ENCODE assay signal across 8 cellular contexts in the genomic region with DNA sequence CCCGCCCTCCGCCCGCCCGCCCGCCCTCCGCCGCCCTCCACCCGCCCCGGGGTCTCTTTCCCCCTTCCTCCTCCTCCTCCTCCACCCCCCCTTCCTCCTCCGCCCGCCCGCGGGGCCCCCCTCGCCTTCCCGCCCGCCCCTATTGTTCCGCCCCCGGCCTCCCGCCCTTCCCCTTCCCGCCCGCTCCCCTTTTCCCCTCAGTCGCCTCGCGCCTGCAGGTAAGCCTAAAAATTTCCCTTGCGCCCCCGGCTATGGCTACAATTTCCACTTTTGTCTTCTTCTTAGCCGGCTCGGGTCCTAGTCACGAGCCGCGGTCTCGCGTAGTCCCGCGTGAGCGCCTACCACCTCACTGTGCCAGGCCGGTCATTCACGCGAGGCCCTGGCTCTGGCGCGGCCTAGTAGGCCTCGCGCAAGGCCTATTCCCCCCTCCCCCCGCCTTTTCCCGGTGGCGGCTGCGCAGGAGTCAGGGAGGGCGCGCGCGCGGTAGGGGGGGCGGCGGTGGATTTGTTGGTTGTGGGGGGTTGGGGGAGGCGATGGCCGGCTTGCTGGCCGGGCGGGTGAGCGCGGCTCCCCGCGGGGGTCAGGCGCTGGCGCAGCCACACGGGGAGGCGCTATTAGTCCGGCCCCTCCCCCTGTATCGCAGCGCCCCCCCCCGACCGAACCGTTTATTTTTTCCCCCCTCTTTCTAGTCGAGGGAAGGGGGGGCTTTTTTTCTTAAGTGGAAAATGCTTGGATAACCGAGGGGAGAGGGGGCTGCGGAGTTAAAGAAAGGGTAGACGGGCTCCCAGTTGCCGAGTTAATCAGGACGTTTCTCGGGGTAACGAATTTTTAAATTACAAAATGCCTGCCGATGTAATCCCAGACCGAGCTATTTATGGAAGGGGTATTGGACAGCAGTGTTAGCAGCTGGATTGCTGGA. TPM values are rescaled to one million over a fixed set of nuclear protein-coding genes. Genes with fewer than 3 reads are reported as not detected.
DNase-seq lines count a peak whose midpoint lies in the region; ATAC-seq and TF ChIP-seq lines count a peak whose summit lies in the region.

No MANE protein-coding gene starts in this region.

- ATAC-seq in activated T-helper 17 cell treated with anti-CD3 and anti-CD28 coated beads, Interleukin-2, amount 50 U/mL, for 72 hours (replicated peaks): peak; percentile 37
- peak; percentile 65 for ATAC-seq in naive thymus-derived CD4-positive, alpha-beta T cell
- no peak for ATAC-seq in HG03045 (IDR thresholded peaks at IDR 0.05; ENCODE audit: unreplicated experiment)

- peak; percentile 88 to 91 for DNase-seq in fibroblast of lung (ENCODE audit: low read depth in 2 of 2)
- peak; percentile 72 to 88 (median 82) for DNase-seq in naive thymus-derived CD4-positive, alpha-beta T cell
- DNase-seq in stimulated activated CD8-positive, alpha-beta memory T cell treated with anti-CD3 and anti-CD28 coated beads, Interleukin-7, amount 100 ng/mL, for 48 hours (ENCODE audit: extremely low read depth in 1 of 2, low read depth in 1 of 2): peak; percentile 42 to 52

- H3K36me3 Mint-ChIP-seq in activated T-helper 17 cell treated with anti-CD3 and anti-CD28 coated beads, Interleukin-2, amount 50 U/mL, for 72 hours (ENCODE audit: low read depth): peaks cover 74% of the 10 kb centered on the region
- peaks cover 0 to 30% (median 27%) of the 10 kb centered on the region in 5 donors for H3K36me3 Mint-ChIP-seq in naive thymus-derived CD4-positive, alpha-beta T cell

- intact Hi-C loops in naive thymus-derived CD4-positive, alpha-beta T cell (cut with micrococcal nuclease): loop anchor here (1.0 to 5.0 kb wide), 10 partner anchors 40 to 445 kb away; partner anchors contain the start of genes ATF7 (in 1 of the 2), CALCOCO1 (in 1 of the 2), CSAD (in 1 of the 2) and EIF4B (in 1 of the 2)

- H3K4me2 ChIP-seq in fibroblast of lung (ENCODE audit: extremely low read depth, insufficient read depth, low read length): peak overlapping the region; percentile 61

- CTCF ChIA-PET in naive thymus-derived CD4-positive, alpha-beta T cell (lab: Charles Lee): interaction anchor here (0.7 to 1.2 kb wide), 3 partner anchors 24 to 171 kb away, joined by 3 to 4 read pairs (median 4); partner anchors contain the start of gene TARBP2

- H3K27me3 Mint-ChIP-seq in activated T-helper 17 cell treated with anti-CD3 and anti-CD28 coated beads, Interleukin-2, amount 50 U/mL, for 72 hours: no peaks in the 10 kb centered on the region
- no peaks in the 10 kb centered on the region for H3K27me3 Mint-ChIP-seq in naive thymus-derived CD4-positive, alpha-beta T cell

- H3K27me3 ChIP-seq in HUES6 (ENCODE audit: control insufficient read depth, insufficient read depth, low read length) (no peaks in the 10 kb centered on the region), fibroblast of lung (ENCODE audit: control insufficient read depth, insufficient read depth, low read length) (no peaks in the 10 kb centered on the region)
- no peaks in the 10 kb centered on the region for H3K27me3 ChIP-seq in naive thymus-derived CD4-positive, alpha-beta T cell (ENCODE audit: control insufficient read depth in 2 of 2, insufficient read depth in 2 of 2, low read length in 2 of 2)

- H3K9me3 Mint-ChIP-seq in activated T-helper 17 cell treated with anti-CD3 and anti-CD28 coated beads, Interleukin-2, amount 50 U/mL, for 72 hours: no peaks in the 10 kb centered on the region
- peaks cover 0 to 2% (median 0%) of the 10 kb centered on the region in 11 donors for H3K9me3 Mint-ChIP-seq in naive thymus-derived CD4-positive, alpha-beta T cell

- peaks cover 28% of the 10 kb centered on the region for H3K4me1 Mint-ChIP-seq in activated T-helper 17 cell treated with anti-CD3 and anti-CD28 coated beads, Interleukin-2, amount 50 U/mL, for 72 hours
- H3K4me1 Mint-ChIP-seq in naive thymus-derived CD4-positive, alpha-beta T cell: peaks cover 23 to 42% (median 37%) of the 10 kb centered on the region in 7 donors

- H2AFZ ChIP-seq in fibroblast of lung (ENCODE audit: low read length): no peak overlapping the region

- H3K4me3 ChIP-seq in GM12875 (ENCODE audit: low read depth, low read length) (peak overlapping the region; percentile 76), HUES6 (ENCODE audit: low read depth, low read length) (peak overlapping the region; percentile 68), fibroblast of lung (replicated peaks in 1 of 4; ENCODE audit: control extremely low read depth in 1 of 4, insufficient read depth in 1 of 4, low read depth in 3 of 4, low read length in 4 of 4) (peak overlapping the region; percentile 86 to 100 (median 90))
- peak overlapping the region; percentile 69 for H3K4me3 ChIP-seq in naive thymus-derived CD4-positive, alpha-beta T cell (ENCODE audit: low read length)

- TF ChIP-seq CTCF in GM12875 (IDR thresholded peaks at IDR 0.05; ENCODE audit: borderline replicate concordance, insufficient read depth, low read depth, low read length) (peak; percentile 20; the same call in 1 of the 2 replicates), fibroblast of lung (conservative IDR thresholded peaks at IDR 0.05 in 1 of 2, IDR thresholded peaks at IDR 0.05 in 1 of 2; ENCODE audit: low read depth in 1 of 2, low read length in 2 of 2) (peak in 1 of 2 donors; percentile 17)

- H3K79me2 ChIP-seq in fibroblast of lung (ENCODE audit: control insufficient read depth, insufficient read depth, low read length): peaks cover 50% of the 10 kb centered on the region

- POLR2A ChIA-PET in naive thymus-derived CD4-positive, alpha-beta T cell (lab: Charles Lee): interaction anchor here (1.0 to 3.3 kb wide), 6 partner anchors 11 to 129 kb away, joined by 3 to 15 read pairs (median 6); partner anchors contain the start of genes PRR13 and TARBP2

- H3K4me1 ChIP-seq in HUES6 (ENCODE audit: control insufficient read depth, insufficient read depth, low read length) (peaks cover 15% of the 10 kb centered on the region), fibroblast of lung (ENCODE audit: control insufficient read depth, extremely low read depth, insufficient read depth, low read length) (peaks cover 4% of the 10 kb centered on the region)
- H3K4me1 ChIP-seq in naive thymus-derived CD4-positive, alpha-beta T cell (ENCODE audit: control insufficient read depth in 2 of 2, insufficient read depth in 2 of 2, low read length in 2 of 2): peaks cover 20 to 26% of the 10 kb centered on the region in 2 donors

- H3K27ac Mint-ChIP-seq in activated T-helper 17 cell treated with anti-CD3 and anti-CD28 coated beads, Interleukin-2, amount 50 U/mL, for 72 hours: peak overlapping the region; percentile 87
- peak overlapping the region; percentile 85 to 100 (median 99) for H3K27ac Mint-ChIP-seq in naive thymus-derived CD4-positive, alpha-beta T cell

- no peaks in the 10 kb centered on the region for H3K9me3 ChIP-seq in HUES6 (ENCODE audit: control insufficient read depth, insufficient read depth, low read depth, low read length)
- no peaks in the 10 kb centered on the region for H3K9me3 ChIP-seq in fibroblast of lung (ENCODE audit: control insufficient read depth, insufficient read depth, low read depth, low read length)
- H3K9me3 ChIP-seq in naive thymus-derived CD4-positive, alpha-beta T cell (ENCODE audit: control insufficient read depth in 2 of 3, low read length in 3 of 3): no peaks in the 10 kb centered on the region

- H4K20me1 ChIP-seq in fibroblast of lung (ENCODE audit: control insufficient read depth, extremely low read depth, insufficient read depth, low read length): peaks cover 17% of the 10 kb centered on the region

- H3K9ac ChIP-seq in HUES6 (ENCODE audit: low read length): peak overlapping the region; percentile 100
- H3K9ac ChIP-seq in fibroblast of lung (ENCODE audit: insufficient read depth, low read length): peak overlapping the region; percentile 97

- peak overlapping the region; percentile 80 for H3K4me3 Mint-ChIP-seq in activated T-helper 17 cell treated with anti-CD3 and anti-CD28 coated beads, Interleukin-2, amount 50 U/mL, for 72 hours
- peak overlapping the region; percentile 51 to 99 (median 98) for H3K4me3 Mint-ChIP-seq in naive thymus-derived CD4-positive, alpha-beta T cell

- H3K36me3 ChIP-seq in HUES6 (ENCODE audit: control insufficient read depth, insufficient read depth, low read length) (peaks cover 53% of the 10 kb centered on the region), fibroblast of lung (ENCODE audit: control insufficient read depth, insufficient read depth, low read length) (peaks cover 17% of the 10 kb centered on the region)
- H3K36me3 ChIP-seq in naive thymus-derived CD4-positive, alpha-beta T cell (ENCODE audit: control insufficient read depth in 2 of 3, insufficient read depth in 3 of 3, low read length in 3 of 3): peaks cover 21 to 42% (median 33%) of the 10 kb centered on the region in 3 experiments

- H3K27ac ChIP-seq in HUES6 (ENCODE audit: low read depth, low read length) (peak overlapping the region; percentile 100), fibroblast of lung (ENCODE audit: insufficient read depth, low read length) (peak overlapping the region; percentile 93)
- peak overlapping the region; percentile 96 for H3K27ac ChIP-seq in naive thymus-derived CD4-positive, alpha-beta T cell (ENCODE audit: low read depth, low read length)

RNA-seq across cellular contexts. Expression of gene PCBP2, which starts 0.5 kb away (rescaled TPM):
- polyA plus RNA-seq in PFSK-1 (2012; ENCODE audit: insufficient read length, low read depth): 738 TPM
- 100 to 1,000 TPM; 763 to 862 TPM for total RNA-seq in activated T-helper 17 cell treated with anti-CD3 and anti-CD28 coated beads, Interleukin-2, amount 50 U/mL, for 72 hours
- total RNA-seq in fibroblast of lung: 251 and 271 TPM in 2 replicates
- 315 and 374 TPM in 2 replicates for polyA plus RNA-seq in fibroblast of lung
- polyA plus RNA-seq in fibroblast of lung (2012): 674 and 727 TPM in 2 replicates
- polyA minus RNA-seq in fibroblast of lung (ENCODE audit: low replicate concordance): 1,406 and 1,607 TPM in 2 replicates
- total RNA-seq in naive thymus-derived CD4-positive, alpha-beta T cell: 1,000 to 10,000 TPM in 2 of 5 experiments, 100 to 1,000 TPM in 3; 737 to 1,110 (median 928) TPM
- polyA plus RNA-seq in naive thymus-derived CD4-positive, alpha-beta T cell: 100 to 1,000 TPM; 148 to 158 TPM

RNA-seq across cellular contexts. Expression of gene PRR13, which starts 10.9 kb away (rescaled TPM):
- polyA plus RNA-seq in PFSK-1 (2012; ENCODE audit: insufficient read length, low read depth): 224 TPM
- total RNA-seq in activated T-helper 17 cell treated with anti-CD3 and anti-CD28 coated beads, Interleukin-2, amount 50 U/mL, for 72 hours: 100 to 1,000 TPM; 193 to 216 TPM
- 30.3 and 48.1 TPM in 2 replicates for total RNA-seq in fibroblast of lung
- 114 and 157 TPM in 2 replicates for polyA plus RNA-seq in fibroblast of lung
- polyA plus RNA-seq in fibroblast of lung (2012): 231 and 250 TPM in 2 replicates
- 139 and 250 TPM in 2 replicates for polyA minus RNA-seq in fibroblast of lung (ENCODE audit: low replicate concordance)
- total RNA-seq in naive thymus-derived CD4-positive, alpha-beta T cell: 100 to 1,000 TPM; 147 to 215 (median 201) TPM
- 100 to 1,000 TPM; 493 to 529 TPM for polyA plus RNA-seq in naive thymus-derived CD4-positive, alpha-beta T cell

RNA-seq across cellular contexts. Expression of gene AMHR2, which starts 28.8 kb away (rescaled TPM):
- not detected for polyA plus RNA-seq in PFSK-1 (2012; ENCODE audit: insufficient read length, low read depth)
- not detected for total RNA-seq in activated T-helper 17 cell treated with anti-CD3 and anti-CD28 coated beads, Interleukin-2, amount 50 U/mL, for 72 hours
- total RNA-seq in fibroblast of lung: not detected in 2 replicates
- not detected in 2 replicates for polyA plus RNA-seq in fibroblast of lung
- polyA plus RNA-seq in fibroblast of lung (2012): not detected in 2 replicates
- not detected in 2 replicates for polyA minus RNA-seq in fibroblast of lung (ENCODE audit: low replicate concordance)
- not detected for total RNA-seq in naive thymus-derived CD4-positive, alpha-beta T cell
- not detected for polyA plus RNA-seq in naive thymus-derived CD4-positive, alpha-beta T cell

RNA-seq across cellular contexts. Expression of gene MAP3K12, which starts 46.8 kb away (rescaled TPM):
- 30.7 TPM for polyA plus RNA-seq in PFSK-1 (2012; ENCODE audit: insufficient read length, low read depth)
- total RNA-seq in activated T-helper 17 cell treated with anti-CD3 and anti-CD28 coated beads, Interleukin-2, amount 50 U/mL, for 72 hours: 10 to 100 TPM; 18.2 to 20.4 TPM
- total RNA-seq in fibroblast of lung: 37.8 and 40.8 TPM in 2 replicates
- 31.2 and 31.6 TPM in 2 replicates for polyA plus RNA-seq in fibroblast of lung
- 23.9 and 24.4 TPM in 2 replicates for polyA plus RNA-seq in fibroblast of lung (2012)
- 69.0 and 85.2 TPM in 2 replicates for polyA minus RNA-seq in fibroblast of lung (ENCODE audit: low replicate concordance)
- 10 to 100 TPM; 21.8 to 29.7 (median 23.0) TPM for total RNA-seq in naive thymus-derived CD4-positive, alpha-beta T cell
- polyA plus RNA-seq in naive thymus-derived CD4-positive, alpha-beta T cell: 1 to 10 TPM; 4.9 to 6.6 TPM

RNA-seq across cellular contexts. Expression of gene TARBP2, which starts 48.7 kb away (rescaled TPM):
- 65.6 TPM for polyA plus RNA-seq in PFSK-1 (2012; ENCODE audit: insufficient read length, low read depth)
- total RNA-seq in activated T-helper 17 cell treated with anti-CD3 and anti-CD28 coated beads, Interleukin-2, amount 50 U/mL, for 72 hours: 10 to 100 TPM; 21.7 to 44.0 TPM
- 37.8 and 39.3 TPM in 2 replicates for total RNA-seq in fibroblast of lung
- polyA plus RNA-seq in fibroblast of lung: 19.8 and 25.9 TPM in 2 replicates
- 23.5 and 33.8 TPM in 2 replicates for polyA plus RNA-seq in fibroblast of lung (2012)
- polyA minus RNA-seq in fibroblast of lung (ENCODE audit: low replicate concordance): 27.3 and 27.9 TPM in 2 replicates
- total RNA-seq in naive thymus-derived CD4-positive, alpha-beta T cell: 10 to 100 TPM; 25.1 to 45.2 (median 40.7) TPM
- 10 to 100 TPM; 30.9 to 34.2 TPM for polyA plus RNA-seq in naive thymus-derived CD4-positive, alpha-beta T cell
